10 cellular contexts compared by ENCODE assay signal in the genomic region with DNA sequence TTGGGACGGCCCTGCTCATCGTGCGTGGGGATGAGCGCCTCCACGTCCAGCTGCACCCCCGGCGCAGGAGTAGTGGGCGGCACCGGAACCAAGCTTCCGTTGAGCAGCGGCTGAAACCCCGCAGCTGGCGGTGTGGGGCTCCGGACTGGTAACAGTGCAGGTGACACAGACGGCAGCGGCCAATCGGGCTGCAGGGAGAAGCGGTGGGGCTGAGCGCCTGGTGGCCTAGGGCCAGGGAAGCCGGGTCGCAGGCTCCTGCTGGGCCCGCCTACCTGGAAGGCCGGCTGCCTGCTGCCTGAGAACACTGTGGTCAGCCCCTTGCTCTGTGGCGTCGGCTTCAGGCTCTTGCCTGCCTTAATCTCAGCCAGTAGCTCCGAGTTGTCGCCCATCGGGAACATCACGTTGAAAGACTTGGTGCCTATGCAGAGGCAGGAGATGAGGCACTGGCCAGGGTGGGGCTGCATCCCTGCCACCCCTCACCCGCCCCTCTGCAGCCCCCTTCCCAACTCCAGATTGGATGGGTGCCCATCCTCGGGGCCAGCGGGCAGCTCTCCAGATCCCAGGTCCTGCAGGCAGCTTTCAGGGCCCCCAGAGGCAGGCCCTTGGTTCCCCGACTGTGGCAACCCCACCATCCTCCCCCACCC. TPM values are rescaled to one million over a fixed set of nuclear protein-coding genes. Genes with fewer than 3 reads are reported as not detected.
DNase-seq lines count a peak whose midpoint lies in the region; ATAC-seq, FAIRE-seq and TF ChIP-seq lines count a peak whose summit lies in the region.
"Not testable (repeated sequence)": the region's sequence is repeated elsewhere in the genome, so short reads cannot be mapped to it uniquely, and the experiment has no call there.
"Had no signal": no experiment of that assay in that cellular context is flagged by ENCODE, and none has a peak within 500 bp of the region (broad histone marks: within the 10 kb centered on the region; RNA-seq: fewer than 3 reads in every experiment).

No MANE protein-coding gene starts in this region.

- H3K27ac ChIP-seq in BLaER1 treated with 17β-estradiol and CSF1 and Interleukin-3, amounts not matched to agents 10 nM and 100 nM; GM23338 (ENCODE audit: low read depth); PC-3 (ENCODE audit: low read length); endothelial cell of umbilical vein (ENCODE audit: insufficient read depth, low read depth, low read length); pancreas: not testable (repeated sequence)
- H3K27ac ChIP-seq in HepG2 (ENCODE audit: extremely low read length, insufficient read depth, low read length): peak overlapping the region; percentile 30

- WGBS in HepG2 (ENCODE audit: low lambda C conversion rate): no CpG with 5 or more reads among the region's 33 CpGs
- 4 to 30% methylated on average over 24 to 27 of the region's 33 CpGs for WGBS in pancreas, 2 donors

- ATAC-seq in GM23338: peak; percentile 1
- peak; percentile 55 for ATAC-seq in PC-3
- peak; percentile 84 for ATAC-seq in HepG2
- peak in 2 of 4 donors; percentile 59 to 92 for ATAC-seq in pancreas

- H3K36me3 Mint-ChIP-seq in GM23338 (ENCODE audit: low read depth): not testable (repeated sequence)

- not testable (repeated sequence) for H3K4me1 ChIP-seq in BLaER1 treated with 17β-estradiol and CSF1 and Interleukin-3, amounts not matched to agents 10 nM and 100 nM; GM23338 (ENCODE audit: insufficient read depth); PC-3 (ENCODE audit: insufficient read depth, low read length); endothelial cell of umbilical vein (ENCODE audit: control insufficient read depth, extremely low read depth, insufficient read depth, low read length); HepG2 (ENCODE audit: insufficient read depth, low read length); pancreas

- not testable (repeated sequence) for TF ChIP-seq CTCF in GM23338 (conservative IDR thresholded peaks at IDR 0.05; ENCODE audit: low read depth in 2 of 2); PC-3 (conservative IDR thresholded peaks at IDR 0.05; ENCODE audit: low read depth, low read length); endothelial cell of umbilical vein (IDR thresholded peaks at IDR 0.05; ENCODE audit: extremely low read depth in 1 of 2, insufficient read depth in 1 of 2, low read depth in 1 of 2, low read length in 2 of 2); HepG2 (CRISPR knock-in tag; IDR thresholded peaks at IDR 0.05); pancreas (IDR thresholded peaks at IDR 0.05)

- H3K9me2 ChIP-seq in GM23338 (ENCODE audit: insufficient read depth); PC-3 (replicated peaks; ENCODE audit: low read length): not testable (repeated sequence)

- TF ChIP-seq POLR2A in endothelial cell of umbilical vein (IDR thresholded peaks at IDR 0.05; ENCODE audit: low read depth, low read length); HepG2 (IDR thresholded peaks at IDR 0.05; ENCODE audit: insufficient read depth in 1 of 2, low read depth in 2 of 2, low read length in 2 of 2): not testable (repeated sequence)

- not testable (repeated sequence) for H3K27ac Mint-ChIP-seq in GM23338

- POLR2A ChIA-PET in PC-3 (lab: Charles Lee; ENCODE audit: unreplicated experiment): interaction anchor here (0.6 kb wide), 1 partner anchor 888 kb away, joined by 5 read pairs; no protein-coding TSS in a partner anchor
- POLR2A ChIA-PET in endothelial cell of umbilical vein (lab: Charles Lee): not testable (repeated sequence)
- POLR2A ChIA-PET in HepG2 (lab: Yijun Ruan, JAX): interaction anchor here (1.2 to 3.2 kb wide), 6 partner anchors 11 to 209 kb away, joined by 3 to 16 read pairs (median 6); partner anchors contain the start of gene RNU1-1

- not testable (repeated sequence) for H3K4me3 Mint-ChIP-seq in GM23338

- peak; percentile 51 for DNase-seq in GM23338 (ENCODE audit: low spot score)
- peak; percentile 53 for DNase-seq in PC-3
- peak; percentile 61 for DNase-seq in activated CD8-positive, alpha-beta memory T cell treated with anti-CD3 and anti-CD28 coated beads for 24 hours
- not testable (repeated sequence) for DNase-seq in endothelial cell of umbilical vein (ENCODE audit: low read depth, low spot score)
- peak; percentile 39 for DNase-seq in HepG2 (ENCODE audit: low spot score)
- peak in 4 of 6 donors; percentile 65 to 79 (median 69) for DNase-seq in pancreas

- FAIRE-seq in endothelial cell of umbilical vein (lab: Jason Lieb, UNC): peak; percentile 43
- FAIRE-seq in HepG2 (lab: Jason Lieb, UNC); pancreas (lab: Jason Lieb, UNC): not testable (repeated sequence)

- CTCF ChIA-PET in PC-3 (lab: Charles Lee) (interaction anchor here (0.6 kb wide), 1 partner anchor 10 kb away, joined by 3 read pairs; no protein-coding TSS in a partner anchor), endothelial cell of umbilical vein (lab: Charles Lee) (interaction anchor here (1.4 to 4.4 kb wide), 3 partner anchors 10 to 76 kb away, joined by 5 to 24 read pairs (median 20); no protein-coding TSS in a partner anchor)
- CTCF ChIA-PET in HepG2 (lab: Yijun Ruan, JAX; ENCODE audit: low intra/inter-chr PET ratio, low total read pairs): not testable (repeated sequence)

- not testable (repeated sequence) for H2AFZ ChIP-seq in GM23338; PC-3 (ENCODE audit: low read length); endothelial cell of umbilical vein (ENCODE audit: low read depth, low read length); HepG2 (ENCODE audit: low read length)

- in situ Hi-C loops in HepG2 (cut with HindIII; ENCODE audit: extremely low pct_ligation_motif_present, low pct_unique_long_range_greater_than_20kb): not testable (repeated sequence)

- H3K9me1 ChIP-seq in endothelial cell of umbilical vein (replicated peaks; ENCODE audit: control insufficient read depth, extremely low read depth, insufficient read depth, low read length): not testable (repeated sequence)

- intact Hi-C loops in PC-3 (cut with micrococcal nuclease); endothelial cell of umbilical vein (cut with micrococcal nuclease); HepG2 (cut with micrococcal nuclease; ENCODE audit: unreplicated experiment); pancreas (cut with DNase I): not testable (repeated sequence)

- TF ChIP-seq EP300 in HepG2 (IDR thresholded peaks at IDR 0.05; ENCODE audit: low read depth in 2 of 2, low read length in 2 of 2); HepG2 (CRISPR knock-in tag; IDR thresholded peaks at IDR 0.05; ENCODE audit: borderline replicate concordance): not testable (repeated sequence)

- not testable (repeated sequence) for H3K9ac ChIP-seq in BLaER1 treated with 17β-estradiol and CSF1 and Interleukin-3, amounts not matched to agents 10 nM and 100 nM; PC-3 (ENCODE audit: low read length); endothelial cell of umbilical vein (replicated peaks; ENCODE audit: extremely low read depth, insufficient read depth, low read length); HepG2 (ENCODE audit: insufficient read depth, low read depth, low read length)

- dilution Hi-C loops in endothelial cell of umbilical vein (cut with MboI; ENCODE audit: extremely low pct_ligation_motif_present, low sequenced_read_pairs): not testable (repeated sequence)

- H4K20me1 ChIP-seq in BLaER1 treated with 17β-estradiol and CSF1 and Interleukin-3, amounts not matched to agents 10 nM and 100 nM; GM23338 (replicated peaks; ENCODE audit: insufficient read depth); PC-3 (ENCODE audit: low read length); endothelial cell of umbilical vein (replicated peaks; ENCODE audit: control insufficient read depth, extremely low read depth, insufficient read depth, low read length); HepG2 (ENCODE audit: insufficient read depth, low read length): not testable (repeated sequence)

- not testable (repeated sequence) for H3K9me3 Mint-ChIP-seq in GM23338

- not testable (repeated sequence) for H3F3A ChIP-seq in GM23338 (replicated peaks; ENCODE audit: low read depth); PC-3 (ENCODE audit: low read length, unreplicated experiment)

- not testable (repeated sequence) for H3K4me1 Mint-ChIP-seq in GM23338

- not testable (repeated sequence) for TF ChIP-seq RAD21 in HepG2 (CRISPR knock-in tag; IDR thresholded peaks at IDR 0.05)

- peaks cover 18% of the 10 kb centered on the region for H3K27me3 Mint-ChIP-seq in GM23338 (ENCODE audit: insufficient read depth, low read depth, poor library complexity)

- BruUV-seq in PC-3 (replicated peaks; lab: Mats Ljungman, UMichigan); endothelial cell of umbilical vein (replicated peaks; lab: Mats Ljungman, UMichigan); HepG2 (replicated peaks; lab: Mats Ljungman, UMichigan): not testable (repeated sequence)

- peak overlapping the region in 9 of 11 experiments; percentile 26 to 61 (median 46); a peak in 12 of 22 replicates for H3K4me2 ChIP-seq in BLaER1 treated with 17β-estradiol and CSF1 and Interleukin-3, amounts not matched to agents 10 nM and 100 nM
- H3K4me2 ChIP-seq in GM23338; endothelial cell of umbilical vein (ENCODE audit: insufficient read depth, low read length): not testable (repeated sequence)
- peak overlapping the region; percentile 39; the same call in 1 of the 2 replicates for H3K4me2 ChIP-seq in PC-3 (ENCODE audit: low read length)
- peak overlapping the region; percentile 63 for H3K4me2 ChIP-seq in HepG2 (ENCODE audit: low read depth, low read length)

- peaks cover 22 to 52% (median 39%) of the 10 kb centered on the region in 11 experiments for H3K27me3 ChIP-seq in BLaER1 treated with 17β-estradiol and CSF1 and Interleukin-3, amounts not matched to agents 10 nM and 100 nM
- H3K27me3 ChIP-seq in GM23338 (ENCODE audit: insufficient read depth): peaks cover 46% of the 10 kb centered on the region
- not testable (repeated sequence) for H3K27me3 ChIP-seq in PC-3 (ENCODE audit: low read length); endothelial cell of umbilical vein (ENCODE audit: control insufficient read depth in 2 of 2, insufficient read depth in 2 of 2, low read length in 2 of 2); HepG2 (ENCODE audit: control insufficient read depth in 1 of 2, insufficient read depth in 2 of 2, low read length in 2 of 2); pancreas

- H3K79me2 ChIP-seq in GM23338 (replicated peaks; ENCODE audit: insufficient read depth); PC-3 (ENCODE audit: low read length); endothelial cell of umbilical vein (ENCODE audit: control insufficient read depth, insufficient read depth, low read length); HepG2 (ENCODE audit: insufficient read depth, low read length): not testable (repeated sequence)

- H3K4me3 ChIP-seq in BLaER1 treated with 17β-estradiol and CSF1 and Interleukin-3, amounts not matched to agents 10 nM and 100 nM; GM23338; PC-3 (ENCODE audit: low read length); endothelial cell of umbilical vein (replicated peaks in 1 of 3; ENCODE audit: insufficient read depth in 1 of 3, low read depth in 1 of 3, low read length in 3 of 3); pancreas: not testable (repeated sequence)
- peak overlapping the region; percentile 16 to 57 (median 47); a peak in 5 of 6 replicates for H3K4me3 ChIP-seq in HepG2 (replicated peaks in 1 of 3; ENCODE audit: insufficient read depth in 1 of 3, low read depth in 2 of 3, low read length in 3 of 3)

- not testable (repeated sequence) for H3K36me3 ChIP-seq in BLaER1 treated with 17β-estradiol and CSF1 and Interleukin-3, amounts not matched to agents 10 nM and 100 nM; GM23338 (ENCODE audit: insufficient read depth); PC-3 (ENCODE audit: low read depth, low read length); endothelial cell of umbilical vein (ENCODE audit: control insufficient read depth in 2 of 2, extremely low read depth in 1 of 2, insufficient read depth in 2 of 2, low read length in 2 of 2); HepG2 (replicated peaks in 1 of 2; ENCODE audit: control insufficient read depth in 1 of 2, insufficient read depth in 2 of 2, low read length in 2 of 2); pancreas

- H3K9me3 ChIP-seq in BLaER1 treated with 17β-estradiol and CSF1 and Interleukin-3, amounts not matched to agents 10 nM and 100 nM (replicated peaks in 1 of 11); PC-3 (ENCODE audit: low read length); endothelial cell of umbilical vein (replicated peaks; ENCODE audit: control insufficient read depth, insufficient read depth, low read length); HepG2 (ENCODE audit: low read length); pancreas: not testable (repeated sequence)

RNA-seq across cellular contexts. Expression of gene RNU1-3, which starts 29.9 kb away (rescaled TPM):
- under 0.01 TPM in 1 of 2 replicates, not detected in the other for total RNA-seq in GM23338 (2014; rRNA removed; shearing (Covaris generic))
- not detected in 2 replicates for polyA plus RNA-seq in GM23338 (2016; fragmentation: Nextera tagmentation; extraction: Ambion mirVana)
- total RNA-seq in PC-3 (2014; rRNA removed): under 0.01 TPM in 2 replicates
- 1,319 and 2,019 TPM in 2 replicates for total RNA-seq in endothelial cell of umbilical vein
- polyA plus RNA-seq in endothelial cell of umbilical vein: under 0.01 and 206 TPM in 2 replicates
- polyA plus RNA-seq in endothelial cell of umbilical vein (2011; cell fraction: cytosol; rRNA removed): under 0.01 TPM in 1 of 2 replicates, not detected in the other
- polyA plus RNA-seq in endothelial cell of umbilical vein (2011; cell fraction: nucleus; rRNA removed): under 0.01 TPM in 2 replicates
- polyA plus RNA-seq in endothelial cell of umbilical vein (2012): 123 TPM in 1 of 2 replicates, not detected in the other
- 9,566 and 13,963 TPM in 2 replicates for polyA minus RNA-seq in endothelial cell of umbilical vein
- polyA minus RNA-seq in endothelial cell of umbilical vein (2011; cell fraction: cytosol; rRNA and poly(A)+ RNA removed): 46,668 TPM
- 60,677 and 87,675 TPM in 2 replicates for polyA minus RNA-seq in endothelial cell of umbilical vein (2011; cell fraction: nucleus; rRNA and poly(A)+ RNA removed)
- total RNA-seq in HepG2 (2016; rRNA removed; fragmentation: Illumina TruSeq; extraction: Trizol): 859 and 11,018 TPM in 2 replicates
- 16,281 and 17,236 TPM in 2 replicates for total RNA-seq in HepG2 (2016; cell fraction: cytosol; rRNA removed; fragmentation: Illumina TruSeq; extraction: Trizol; ENCODE audit: low read depth)
- 1,309 and 10,613 TPM in 2 replicates for total RNA-seq in HepG2 (2016; cell fraction: insoluble cytoplasmic fraction; rRNA removed; fragmentation: Illumina TruSeq; extraction: Trizol)
- 2,848 and 3,475 TPM in 2 replicates for total RNA-seq in HepG2 (2016; cell fraction: membrane; rRNA removed; fragmentation: Illumina TruSeq; extraction: Trizol)
- 52,466 and 64,417 TPM in 2 replicates for total RNA-seq in HepG2 (2016; cell fraction: nucleus; rRNA removed; fragmentation: Illumina TruSeq; extraction: Trizol)
- under 0.01 TPM in 2 replicates for polyA plus RNA-seq in HepG2 (2011; rRNA removed)
- under 0.01 TPM in 2 replicates for polyA plus RNA-seq in HepG2 (2011; cell fraction: cytosol; rRNA removed)
- polyA plus RNA-seq in HepG2 (2011; cell fraction: nucleus; rRNA removed): under 0.01 TPM in 2 replicates
- polyA plus RNA-seq in HepG2 (2012): 59.2 and 78.2 TPM in 2 replicates
- polyA plus RNA-seq in HepG2 (2016; cell fraction: cytosol; fragmentation: Illumina TruSeq; extraction: Trizol; ENCODE audit: low read depth): 27.3 and 44.4 TPM in 2 replicates
- not detected in 2 replicates for polyA plus RNA-seq in HepG2 (2016; cell fraction: insoluble cytoplasmic fraction; fragmentation: Illumina TruSeq; extraction: Trizol; ENCODE audit: low read depth)
- polyA plus RNA-seq in HepG2 (2016; cell fraction: membrane; fragmentation: Illumina TruSeq; extraction: Trizol; ENCODE audit: low read depth): not detected in 2 replicates
- 32.8 TPM in 1 of 2 replicates, not detected in the other for polyA plus RNA-seq in HepG2 (2016; cell fraction: nucleus; fragmentation: Illumina TruSeq; extraction: Trizol; ENCODE audit: insufficient read depth, low read depth)
- polyA minus RNA-seq in HepG2 (2011; rRNA and poly(A)+ RNA removed; ENCODE audit: low replicate concordance): 12,820 and 15,604 TPM in 2 replicates
- polyA minus RNA-seq in HepG2 (2011; cell fraction: cytosol; rRNA and poly(A)+ RNA removed): 90,102 and 105,040 TPM in 2 replicates
- 42,574 and 58,030 TPM in 2 replicates for polyA minus RNA-seq in HepG2 (2011; cell fraction: nucleus; rRNA and poly(A)+ RNA removed)
- 1,000 to 10,000 TPM in 4 of 6 donors, 100 to 1,000 TPM in 2; 687 to 5,169 (median 2,340) TPM for total RNA-seq in pancreas
- polyA plus RNA-seq in pancreas: not detected
- total RNA-seq: G401, H4 had no signal
- polyA plus RNA-seq: CD4-positive, alpha-beta memory T cell had no signal

RNA-seq across cellular contexts. Expression of gene RNU1-4, which starts 43.7 kb away (rescaled TPM):
- total RNA-seq in GM23338 (2014; rRNA removed; shearing (Covaris generic)): under 0.01 TPM in 1 of 2 replicates, not detected in the other
- polyA plus RNA-seq in GM23338 (2016; fragmentation: Nextera tagmentation; extraction: Ambion mirVana) (not detected in 2 replicates), endothelial cell of umbilical vein (under 0.01 and 206 TPM in 2 replicates), HepG2 (2011; rRNA removed) (under 0.01 TPM in 2 replicates), pancreas (not detected)
- total RNA-seq in PC-3 (2014; rRNA removed) (under 0.01 TPM in 2 replicates), endothelial cell of umbilical vein (1,319 and 2,019 TPM in 2 replicates), HepG2 (2016; rRNA removed; fragmentation: Illumina TruSeq; extraction: Trizol) (859 and 11,018 TPM in 2 replicates), pancreas (1,000 to 10,000 TPM in 4 of 6 donors, 100 to 1,000 TPM in 2; 687 to 5,169 (median 2,340) TPM)
- polyA plus RNA-seq in endothelial cell of umbilical vein (2011; cell fraction: cytosol; rRNA removed): under 0.01 TPM in 1 of 2 replicates, not detected in the other
- under 0.01 TPM in 2 replicates for polyA plus RNA-seq in endothelial cell of umbilical vein (2011; cell fraction: nucleus; rRNA removed)
- 123 TPM in 1 of 2 replicates, not detected in the other for polyA plus RNA-seq in endothelial cell of umbilical vein (2012)
- polyA minus RNA-seq in endothelial cell of umbilical vein: 9,566 and 13,963 TPM in 2 replicates
- polyA minus RNA-seq in endothelial cell of umbilical vein (2011; cell fraction: cytosol; rRNA and poly(A)+ RNA removed): 46,668 TPM
- 60,677 and 87,675 TPM in 2 replicates for polyA minus RNA-seq in endothelial cell of umbilical vein (2011; cell fraction: nucleus; rRNA and poly(A)+ RNA removed)
- 16,281 and 17,236 TPM in 2 replicates for total RNA-seq in HepG2 (2016; cell fraction: cytosol; rRNA removed; fragmentation: Illumina TruSeq; extraction: Trizol; ENCODE audit: low read depth)
- 1,309 and 10,613 TPM in 2 replicates for total RNA-seq in HepG2 (2016; cell fraction: insoluble cytoplasmic fraction; rRNA removed; fragmentation: Illumina TruSeq; extraction: Trizol)
- total RNA-seq in HepG2 (2016; cell fraction: membrane; rRNA removed; fragmentation: Illumina TruSeq; extraction: Trizol): 2,848 and 3,475 TPM in 2 replicates
- 52,466 and 64,417 TPM in 2 replicates for total RNA-seq in HepG2 (2016; cell fraction: nucleus; rRNA removed; fragmentation: Illumina TruSeq; extraction: Trizol)
- polyA plus RNA-seq in HepG2 (2011; cell fraction: cytosol; rRNA removed): under 0.01 TPM in 2 replicates
- polyA plus RNA-seq in HepG2 (2011; cell fraction: nucleus; rRNA removed): under 0.01 TPM in 2 replicates
- polyA plus RNA-seq in HepG2 (2012): 78.2 TPM in 1 of 2 replicates, not detected in the other
- 27.3 and 44.4 TPM in 2 replicates for polyA plus RNA-seq in HepG2 (2016; cell fraction: cytosol; fragmentation: Illumina TruSeq; extraction: Trizol; ENCODE audit: low read depth)
- not detected in 2 replicates for polyA plus RNA-seq in HepG2 (2016; cell fraction: insoluble cytoplasmic fraction; fragmentation: Illumina TruSeq; extraction: Trizol; ENCODE audit: low read depth)
- polyA plus RNA-seq in HepG2 (2016; cell fraction: membrane; fragmentation: Illumina TruSeq; extraction: Trizol; ENCODE audit: low read depth): not detected in 2 replicates
- polyA plus RNA-seq in HepG2 (2016; cell fraction: nucleus; fragmentation: Illumina TruSeq; extraction: Trizol; ENCODE audit: insufficient read depth, low read depth): 32.8 TPM in 1 of 2 replicates, not detected in the other
- 12,820 and 15,604 TPM in 2 replicates for polyA minus RNA-seq in HepG2 (2011; rRNA and poly(A)+ RNA removed; ENCODE audit: low replicate concordance)
- 90,102 and 105,040 TPM in 2 replicates for polyA minus RNA-seq in HepG2 (2011; cell fraction: cytosol; rRNA and poly(A)+ RNA removed)
- 42,574 and 58,030 TPM in 2 replicates for polyA minus RNA-seq in HepG2 (2011; cell fraction: nucleus; rRNA and poly(A)+ RNA removed)
- total RNA-seq: G401, H4 had no signal
- polyA plus RNA-seq: CD4-positive, alpha-beta memory T cell had no signal

Comparison
In these comparisons a context has a peak if more than half of its experiments do, and no peak if none do; other contexts are left out.
1. RNA of gene RNU1-3, which starts 29.9 kb away (total RNA-seq): 859 to 64,417 TPM in HepG2, 687 to 5,169 TPM in pancreas and 1,319 to 2,019 TPM in endothelial cell of umbilical vein; under 0.01 TPM in GM23338 and under 0.01 TPM in PC-3; every median in the first group is over 100 times any median in the second.
2. RNA of gene RNU1-4, which starts 43.7 kb away (total RNA-seq): 859 to 64,417 TPM in HepG2, 687 to 5,169 TPM in pancreas and 1,319 to 2,019 TPM in endothelial cell of umbilical vein; under 0.01 TPM in GM23338 and under 0.01 TPM in PC-3; every median in the first group is over 100 times any median in the second.